ENCODE assay signal across 8 cellular contexts in the genomic region with DNA sequence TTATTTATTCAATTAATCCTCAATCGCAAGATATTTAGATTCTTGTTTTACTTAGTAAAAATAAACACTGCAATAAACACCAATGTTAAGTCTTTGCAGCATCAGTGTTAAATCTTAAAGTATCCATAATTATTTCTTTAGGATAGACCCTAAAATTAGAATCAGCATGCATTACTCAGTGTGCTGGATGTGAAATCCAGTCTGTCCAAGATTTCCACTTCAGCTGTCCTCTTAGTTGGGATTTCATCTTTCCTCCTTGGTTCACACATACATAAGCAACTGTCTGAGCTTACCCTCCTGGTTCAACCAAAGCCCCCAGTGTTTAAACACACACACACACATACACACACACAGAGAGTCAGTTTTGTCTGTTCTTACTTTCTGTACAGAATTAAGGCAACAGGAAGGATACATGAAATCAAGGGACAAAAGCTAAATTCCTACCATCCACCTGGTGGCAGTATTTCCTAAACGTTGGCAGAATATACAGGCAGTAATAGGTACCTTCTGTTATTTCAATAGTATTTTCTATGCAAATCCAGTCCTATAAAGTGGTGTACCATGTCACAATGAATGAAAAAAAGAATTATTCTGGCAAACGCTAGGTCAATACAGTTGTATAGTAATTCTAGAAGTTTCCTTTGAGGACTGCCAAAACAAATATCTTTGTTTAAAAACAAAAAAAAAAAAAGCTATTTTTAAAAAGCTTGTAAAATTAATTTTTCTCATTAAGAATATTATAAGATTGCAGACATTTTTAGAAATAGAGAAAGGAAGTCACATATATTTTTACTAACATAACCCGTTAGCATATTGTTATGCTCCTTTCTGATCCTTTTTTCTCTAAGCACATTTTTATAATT. TPM values are rescaled to one million over a fixed set of nuclear protein-coding genes. Genes with fewer than 3 reads are reported as not detected.
DNase-seq lines count a peak whose midpoint lies in the region; ATAC-seq and TF ChIP-seq lines count a peak whose summit lies in the region.

No MANE protein-coding gene starts in this region.

- peak; percentile 3 for DNase-seq in activated naive CD4-positive, alpha-beta T cell treated with Interleukin-2 at 50 U/mL for 16 hours
- no peak for DNase-seq in activated naive CD4-positive, alpha-beta T cell treated with anti-CD3 and anti-CD28 coated beads, Interleukin-2, amount 50 U/mL, for 16 hours
- DNase-seq in NCI-H510A treated with DMSO at 0.1 percent for 48 hours (lab: John Stamatoyannopoulos, UW) (peak; percentile 69), epithelial cell of proximal tubule (ENCODE audit: low read depth) (peak; percentile 37), mucosa of gallbladder (ENCODE audit: low spot score) (peak; percentile 70)
- DNase-seq in activated CD4-positive, alpha-beta T cell treated with anti-CD3 and anti-CD28 coated beads for 4 hours = peak; percentile 26 to 61
- DNase-seq in NK-92 treated with Interleukin-12 subunit alpha and Interleukin-12 subunit beta, amount 100 ng/mL, for 24 hours (lab: John Stamatoyannopoulos, UW) = no peak

- no peak overlapping the region for H3K4me3 ChIP-seq in epithelial cell of proximal tubule (ENCODE audit: low read depth, low read length)

- ATAC-seq in HG03460 (IDR thresholded peaks at IDR 0.05; ENCODE audit: unreplicated experiment) = peak; percentile 62

- TF ChIP-seq CTCF in epithelial cell of proximal tubule (conservative IDR thresholded peaks at IDR 0.05; ENCODE audit: low read depth, low read length) = peak; percentile 78

RNA-seq across cellular contexts. Expression of a gene that starts 27.3 kb away (rescaled TPM):
- total RNA-seq in epithelial cell of proximal tubule (6.8 and 8.7 TPM in 2 replicates), mucosa of gallbladder (25.8 TPM)

RNA-seq across cellular contexts. Expression of a gene that starts 31.4 kb away (rescaled TPM):
- not detected in 2 replicates for total RNA-seq in epithelial cell of proximal tubule
- total RNA-seq in mucosa of gallbladder = 0.40 TPM

Comparison
In these comparisons a context has a peak if more than half of its experiments do, and no peak if none do; other contexts are left out.
1. DNase-seq: peak in activated naive CD4-positive, alpha-beta T cell treated with Interleukin-2 at 50 U/mL for 16 hours (single experiment), NCI-H510A treated with DMSO at 0.1 percent for 48 hours (single experiment), activated CD4-positive, alpha-beta T cell treated with anti-CD3 and anti-CD28 coated beads for 4 hours (2 of 2), epithelial cell of proximal tubule (single experiment) and mucosa of gallbladder (single experiment); none in activated naive CD4-positive, alpha-beta T cell treated with anti-CD3 and anti-CD28 coated beads, Interleukin-2, amount 50 U/mL, for 16 hours (single experiment) and NK-92 treated with Interleukin-12 subunit alpha and Interleukin-12 subunit beta, amount 100 ng/mL, for 24 hours (single experiment).